In the genomic region with DNA sequence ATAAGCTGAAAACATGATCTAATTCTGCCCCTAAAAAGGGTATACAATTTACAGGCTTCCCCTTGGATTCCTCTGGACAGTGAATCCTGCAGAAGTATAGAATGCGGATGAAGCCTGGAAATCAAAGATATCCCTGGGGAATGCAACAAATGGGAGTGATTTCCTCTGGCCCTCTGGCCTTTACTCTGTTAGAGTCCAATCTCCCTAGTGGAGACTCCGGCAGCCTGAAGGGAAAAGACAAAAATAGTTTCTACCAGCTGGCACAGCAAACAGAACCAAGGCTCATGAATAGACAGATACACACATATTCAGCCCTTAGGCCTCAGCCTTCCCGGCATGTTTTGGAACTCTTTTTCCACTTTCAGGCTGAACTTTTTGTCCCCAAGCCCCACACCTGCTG, we compare ENCODE assay signal across 17 cellular contexts. TPM values are rescaled to one million over a fixed set of nuclear protein-coding genes. Genes with fewer than 3 reads are reported as not detected.
DNase-seq lines count a peak whose midpoint lies in the region; ATAC-seq, FAIRE-seq and TF ChIP-seq lines count a peak whose summit lies in the region.
"Had no signal": no experiment of that assay in that cellular context is flagged by ENCODE, and none has a peak within 500 bp of the region (broad histone marks: within the 10 kb centered on the region; RNA-seq: fewer than 3 reads in every experiment).

No MANE protein-coding gene starts in this region.

- no peaks in the 10 kb centered on the region for H3K9me3 Mint-ChIP-seq in neural crest cell

- H3K27me3 Mint-ChIP-seq in neural crest cell (ENCODE audit: low read depth) = peaks cover 2% of the 10 kb centered on the region

- no peak for FAIRE-seq in HepG2 (lab: Jason Lieb, UNC)

- TF ChIP-seq POLR2A in HepG2 (IDR thresholded peaks at IDR 0.05; ENCODE audit: insufficient read depth in 1 of 2, low read depth in 2 of 2, low read length in 2 of 2) = no peak
- no peak for TF ChIP-seq POLR2A in adrenal gland (IDR thresholded peaks at IDR 0.05)

- DNase-seq in HepG2 (ENCODE audit: low spot score) (no peak), heart right ventricle (peak in 1 of 2 donors; percentile 23), neural crest cell (ENCODE audit: low read depth, low spot score) (no peak), pons (ENCODE audit: low spot score) (no peak), adrenal gland (no peak), hypothalamus (lab: John Stamatoyannopoulos, UW) (no peak)
- DNase-seq: C1 segment of cervical spinal cord, NCI-H1105, NCI-H1930, NCI-H2171 treated with DMSO at 0.1 percent for 48 hours, NCI-H510A had no signal

- no peak overlapping the region for H3K4me3 ChIP-seq in liver (ENCODE audit: low read depth in 1 of 3, low read length in 3 of 3)
- H3K4me3 ChIP-seq in HepG2 (replicated peaks in 1 of 3; ENCODE audit: insufficient read depth in 1 of 3, low read depth in 2 of 3, low read length in 3 of 3) = no peak overlapping the region
- H3K4me3 ChIP-seq in heart right ventricle = no peak overlapping the region
- no peak overlapping the region for H3K4me3 ChIP-seq in adrenal gland
- H3K4me3 ChIP-seq: MG63, SJSA1 had no signal

- peak overlapping the region; percentile 65 for H3K27ac Mint-ChIP-seq in neural crest cell (ENCODE audit: unreplicated experiment)

- H3K36me3 ChIP-seq in liver (ENCODE audit: control insufficient read depth in 4 of 4, insufficient read depth in 3 of 4, low read depth in 1 of 4, low read length in 3 of 4) (no peaks in the 10 kb centered on the region), HepG2 (replicated peaks in 1 of 2; ENCODE audit: control insufficient read depth in 1 of 2, insufficient read depth in 2 of 2, low read length in 2 of 2) (no peaks in the 10 kb centered on the region), heart right ventricle (no peaks in the 10 kb centered on the region), adrenal gland (replicated peaks in 1 of 2) (no peaks in the 10 kb centered on the region)
- H3K36me3 ChIP-seq: MG63, SJSA1 had no signal

- CTCF ChIA-PET in HepG2 (lab: Yijun Ruan, JAX; ENCODE audit: low intra/inter-chr PET ratio, low total read pairs) = no interaction called here

- H3K9ac ChIP-seq in liver (ENCODE audit: low read depth in 1 of 2, low read length in 2 of 2) (no peak overlapping the region), HepG2 (ENCODE audit: insufficient read depth, low read depth, low read length) (no peak overlapping the region)

- H2AFZ ChIP-seq in HepG2 (ENCODE audit: low read length) = no peak overlapping the region

- H3K4me1 ChIP-seq in liver (ENCODE audit: control insufficient read depth in 4 of 4, insufficient read depth in 4 of 4, low read length in 3 of 4) = peaks cover 0 to 5% (median 0%) of the 10 kb centered on the region in 4 donors
- peaks cover 6% of the 10 kb centered on the region; the same call in 1 of the 2 replicates for H3K4me1 ChIP-seq in HepG2 (ENCODE audit: insufficient read depth, low read length)
- H3K4me1 ChIP-seq in heart right ventricle = peaks cover 6 to 37% (median 13%) of the 10 kb centered on the region in 9 donors
- H3K4me1 ChIP-seq in adrenal gland (replicated peaks in 1 of 2) = no peaks in the 10 kb centered on the region

- TF ChIP-seq CTCF in liver (IDR thresholded peaks at IDR 0.05; ENCODE audit: low read depth, low read length, missing input control) (no peak), HepG2 (CRISPR knock-in tag; IDR thresholded peaks at IDR 0.05) (no peak), heart right ventricle (IDR thresholded peaks at IDR 0.05) (no peak), neural crest cell (conservative IDR thresholded peaks at IDR 0.05) (no peak), adrenal gland (IDR thresholded peaks at IDR 0.05) (no peak)

- H3K27ac ChIP-seq in liver (ENCODE audit: low read depth in 1 of 2, low read length in 2 of 2) (no peak overlapping the region), HepG2 (ENCODE audit: extremely low read length, insufficient read depth, low read length) (no peak overlapping the region), heart right ventricle (peak overlapping the region; percentile 38 to 80 (median 70)), adrenal gland (no peak overlapping the region)
- H3K27ac ChIP-seq: SJSA1 had no signal

- H3K4me2 ChIP-seq in HepG2 (ENCODE audit: low read depth, low read length) = no peak overlapping the region

- BruUV-seq in HepG2 (replicated peaks; lab: Mats Ljungman, UMichigan) = no TSS peak

- no peak for TF ChIP-seq RAD21 in liver (IDR thresholded peaks at IDR 0.05)
- no peak for TF ChIP-seq RAD21 in HepG2 (CRISPR knock-in tag; IDR thresholded peaks at IDR 0.05)

- H3K36me3 Mint-ChIP-seq in neural crest cell (ENCODE audit: low read depth) = no peaks in the 10 kb centered on the region

- H3K4me3 Mint-ChIP-seq in neural crest cell = no peak overlapping the region

- WGBS in liver = 77% methylated on average over 3 of the region's 3 CpGs
- WGBS in HepG2 (ENCODE audit: low lambda C conversion rate) = 39% methylated on average over 3 of the region's 3 CpGs
- 19 to 22% methylated on average over 3 of the region's 3 CpGs for WGBS in heart right ventricle, 2 donors
- WGBS in adrenal gland, 4 donors = 59 to 76% (median 67%) methylated on average over 3 of the region's 3 CpGs

- ATAC-seq in HepG2 (no peak), heart right ventricle (peak; percentile 34 to 81 (median 62)), GM21381 (IDR thresholded peaks at IDR 0.05; ENCODE audit: unreplicated experiment) (no peak)

- peaks cover 22% of the 10 kb centered on the region for H3K4me1 Mint-ChIP-seq in neural crest cell

- H3K79me2 ChIP-seq in HepG2 (ENCODE audit: insufficient read depth, low read length) = no peaks in the 10 kb centered on the region

- in situ Hi-C loops in HepG2 (cut with HindIII; ENCODE audit: extremely low pct_ligation_motif_present, low pct_unique_long_range_greater_than_20kb) = no loop called here

- intact Hi-C loops in HepG2 (cut with micrococcal nuclease; ENCODE audit: unreplicated experiment) (no loop called here), heart right ventricle (cut with DNase I) (loop anchor here in 3 of 10 donors (5.0 to 10.0 kb wide), 2 partner anchors 95 to 133 kb away; a partner anchor contains a TSS), adrenal gland (cut with DNase I) (no loop called here)

- H3K9me3 ChIP-seq in liver (ENCODE audit: control insufficient read depth in 4 of 4, low read length in 3 of 4) (no peaks in the 10 kb centered on the region), HepG2 (ENCODE audit: low read length) (no peaks in the 10 kb centered on the region), heart right ventricle (no peaks in the 10 kb centered on the region), adrenal gland (replicated peaks in 1 of 3) (no peaks in the 10 kb centered on the region)
- H3K9me3 ChIP-seq: MG63, SJSA1 had no signal

- no peak for TF ChIP-seq EP300 in HepG2 (IDR thresholded peaks at IDR 0.05; ENCODE audit: low read depth in 2 of 2, low read length in 2 of 2)
- TF ChIP-seq EP300 in HepG2 (CRISPR knock-in tag; IDR thresholded peaks at IDR 0.05; ENCODE audit: borderline replicate concordance) = no peak

- H3K27me3 ChIP-seq in liver (ENCODE audit: control insufficient read depth in 4 of 4, insufficient read depth in 4 of 4, low read length in 3 of 4) = no peaks in the 10 kb centered on the region
- peaks cover 0 to 4% of the 10 kb centered on the region in 2 experiments; a peak in 1 of 5 replicates for H3K27me3 ChIP-seq in HepG2 (ENCODE audit: control insufficient read depth in 1 of 2, insufficient read depth in 2 of 2, low read length in 2 of 2)
- peaks cover 0 to 20% (median 0%) of the 10 kb centered on the region in 7 donors for H3K27me3 ChIP-seq in heart right ventricle
- peaks cover 4% of the 10 kb centered on the region for H3K27me3 ChIP-seq in adrenal gland
- H3K27me3 ChIP-seq: SJSA1 had no signal

- POLR2A ChIA-PET in HepG2 (lab: Yijun Ruan, JAX) = no interaction called here

- no peaks in the 10 kb centered on the region for H4K20me1 ChIP-seq in HepG2 (ENCODE audit: insufficient read depth, low read length)

TF ChIP-seq in liver, 16 proteins besides CTCF, POLR2A, EP300 and RAD21:
- TF ChIP-seq NR2F2 (IDR thresholded peaks at IDR 0.05) (peak; percentile 62), GABPA (IDR thresholded peaks at IDR 0.05 in 1 of 2, conservative IDR thresholded peaks at IDR 0.05 in 1 of 2) (no peak)

TF ChIP-seq in HepG2, 621 proteins besides CTCF, POLR2A, EP300 and RAD21:
- TF ChIP-seq ZNF432 (CRISPR knock-in tag; IDR thresholded peaks at IDR 0.05; ENCODE audit: borderline replicate concordance) (no peak), ZNF354B (CRISPR knock-in tag; IDR thresholded peaks at IDR 0.05) (no peak), KLF13 (CRISPR knock-in tag; IDR thresholded peaks at IDR 0.05) (no peak), NR1H2 (CRISPR knock-in tag; IDR thresholded peaks at IDR 0.05; ENCODE audit: borderline replicate concordance, low read depth) (no peak), SALL2 (CRISPR knock-in tag; IDR thresholded peaks at IDR 0.05) (no peak)

RNA-seq across cellular contexts. Expression of a gene that starts 3.9 kb away (rescaled TPM):
- not detected for total RNA-seq in liver
- polyA plus RNA-seq in liver = not detected
- not detected in 2 replicates for total RNA-seq in HepG2 (2016; rRNA removed; fragmentation: Illumina TruSeq; extraction: Trizol)
- total RNA-seq in HepG2 (2016; cell fraction: cytosol; rRNA removed; fragmentation: Illumina TruSeq; extraction: Trizol; ENCODE audit: low read depth) = not detected in 2 replicates
- total RNA-seq in HepG2 (2016; cell fraction: insoluble cytoplasmic fraction; rRNA removed; fragmentation: Illumina TruSeq; extraction: Trizol) = not detected in 2 replicates
- total RNA-seq in HepG2 (2016; cell fraction: membrane; rRNA removed; fragmentation: Illumina TruSeq; extraction: Trizol) = not detected in 2 replicates
- total RNA-seq in HepG2 (2016; cell fraction: nucleus; rRNA removed; fragmentation: Illumina TruSeq; extraction: Trizol) = not detected in 2 replicates
- polyA plus RNA-seq in HepG2 (2011; rRNA removed) = not detected in 2 replicates
- polyA plus RNA-seq in HepG2 (2011; cell fraction: cytosol; rRNA removed) = not detected in 2 replicates
- polyA plus RNA-seq in HepG2 (2011; cell fraction: nucleus; rRNA removed) = not detected in 2 replicates
- polyA plus RNA-seq in HepG2 (2012) = not detected in 2 replicates
- not detected in 2 replicates for polyA plus RNA-seq in HepG2 (2016; cell fraction: cytosol; fragmentation: Illumina TruSeq; extraction: Trizol; ENCODE audit: low read depth)
- polyA plus RNA-seq in HepG2 (2016; cell fraction: insoluble cytoplasmic fraction; fragmentation: Illumina TruSeq; extraction: Trizol; ENCODE audit: low read depth) = not detected in 2 replicates
- polyA plus RNA-seq in HepG2 (2016; cell fraction: membrane; fragmentation: Illumina TruSeq; extraction: Trizol; ENCODE audit: low read depth) = not detected in 2 replicates
- polyA plus RNA-seq in HepG2 (2016; cell fraction: nucleus; fragmentation: Illumina TruSeq; extraction: Trizol; ENCODE audit: insufficient read depth, low read depth) = not detected in 2 replicates
- not detected in 2 replicates for polyA minus RNA-seq in HepG2 (2011; rRNA and poly(A)+ RNA removed; ENCODE audit: low replicate concordance)
- not detected in 2 replicates for polyA minus RNA-seq in HepG2 (2011; cell fraction: cytosol; rRNA and poly(A)+ RNA removed)
- polyA minus RNA-seq in HepG2 (2011; cell fraction: nucleus; rRNA and poly(A)+ RNA removed) = not detected in 2 replicates
- total RNA-seq in heart right ventricle = 1 to 10 TPM in 1 of 10 donors, under 1 TPM in 6, not detected in 3; 0.42 to 1.6 (median 0.57) TPM
- under 1 TPM; 0.16 to 0.44 TPM for polyA plus RNA-seq in heart right ventricle
- not detected in 2 replicates for total RNA-seq in neural crest cell
- total RNA-seq in adrenal gland = not detected
- not detected for polyA plus RNA-seq in adrenal gland
- total RNA-seq: A172, H4, SJSA1 had no signal

Comparison
In these comparisons a context has a peak if more than half of its experiments do, and no peak if none do; other contexts are left out.
1. H3K27ac ChIP-seq: peak in heart right ventricle (10 of 10); none in liver (0 of 2), HepG2 (single experiment) and adrenal gland (0 of 5).
2. ATAC-seq: peak in heart right ventricle (8 of 8); none in HepG2 (single experiment) and GM21381 (single experiment).